In the genomic region with DNA sequence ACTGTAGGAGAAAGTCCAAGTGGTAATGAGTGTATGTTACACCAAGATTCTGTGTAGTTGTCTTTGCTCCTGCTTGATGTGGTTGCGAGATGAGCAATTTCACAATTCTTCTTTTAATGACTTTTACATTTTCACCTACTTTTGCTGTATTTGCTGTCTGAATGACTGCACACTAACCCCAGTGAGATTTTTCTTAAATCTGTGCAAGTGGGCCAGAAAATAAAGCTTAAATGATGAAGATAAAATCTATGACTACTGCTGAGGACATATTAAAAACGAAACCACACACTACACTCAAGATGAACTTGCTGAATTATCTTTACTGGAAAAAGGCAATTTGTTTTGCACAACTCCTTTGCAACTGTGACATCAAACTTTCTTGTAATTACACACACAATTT, we compare ENCODE assay signal across 29 cellular contexts. TPM values are rescaled to one million over a fixed set of nuclear protein-coding genes. Genes with fewer than 3 reads are reported as not detected.
DNase-seq lines count a peak whose midpoint lies in the region; ATAC-seq and TF ChIP-seq lines count a peak whose summit lies in the region.
"Had no signal": no experiment of that assay in that cellular context is flagged by ENCODE, and none has a peak within 500 bp of the region (broad histone marks: within the 10 kb centered on the region; RNA-seq: fewer than 3 reads in every experiment).

No MANE protein-coding gene starts in this region.

- H3K27ac ChIP-seq in subcutaneous abdominal adipose tissue (ENCODE audit: low read depth, low read length): peak overlapping the region; percentile 30
- H3K27ac ChIP-seq in coronary artery: no peak overlapping the region
- H3K27ac ChIP-seq: A549, colonic mucosa, Peyer's patch, SJSA1, upper lobe of right lung had no signal

- ATAC-seq in activated CD4-positive, CD25-positive, alpha-beta regulatory T cell treated with anti-CD3 and anti-CD28 coated beads, Interleukin-2, amount 50 U/mL, for 24 hours: peak; percentile 69 to 80
- ATAC-seq in natural killer cell treated with Interleukin-12 subunit alpha and Interleukin-12 subunit beta and Interleukin-15 and Interleukin-18, amount 100 ng/mL, for 72 hours: peak; percentile 83 to 86
- ATAC-seq in natural killer cell (no peak), GM18517 (IDR thresholded peaks at IDR 0.05; ENCODE audit: unreplicated experiment) (no peak)
- ATAC-seq: A549; effector memory CD8-positive, alpha-beta T cell; esophagus mucosa; upper lobe of right lung had no signal

- H3K4me3 ChIP-seq in subcutaneous abdominal adipose tissue (ENCODE audit: low read depth in 1 of 5, low read length in 5 of 5): no peak overlapping the region
- H3K4me3 ChIP-seq in coronary artery: no peak overlapping the region
- H3K4me3 ChIP-seq: A549, colonic mucosa, Peyer's patch, SJSA1, upper lobe of right lung had no signal

- H3K9me3 Mint-ChIP-seq in natural killer cell treated with Interleukin-12 subunit alpha and Interleukin-12 subunit beta and Interleukin-15 and Interleukin-18, amount 100 ng/mL, for 72 hours: no peaks in the 10 kb centered on the region
- no peaks in the 10 kb centered on the region for H3K9me3 Mint-ChIP-seq in natural killer cell
- peaks cover 2% of the 10 kb centered on the region for H3K9me3 Mint-ChIP-seq in activated CD4-positive, alpha-beta memory T cell treated with anti-CD3 and anti-CD28 coated beads for 36 hours
- H3K9me3 Mint-ChIP-seq: effector memory CD8-positive, alpha-beta T cell had no signal

- peaks cover 0 to 15% (median 2%) of the 10 kb centered on the region in 5 donors for H3K4me1 ChIP-seq in subcutaneous abdominal adipose tissue (ENCODE audit: control insufficient read depth in 5 of 5, insufficient read depth in 5 of 5, low read length in 5 of 5)
- H3K4me1 ChIP-seq: A549, BE2C, colonic mucosa, SJSA1, upper lobe of right lung had no signal

- H3K4me3 Mint-ChIP-seq in natural killer cell treated with Interleukin-12 subunit alpha and Interleukin-12 subunit beta and Interleukin-15 and Interleukin-18, amount 100 ng/mL, for 72 hours: peak overlapping the region; percentile 86
- no peak overlapping the region for H3K4me3 Mint-ChIP-seq in natural killer cell
- peak overlapping the region; percentile 13 for H3K4me3 Mint-ChIP-seq in activated CD4-positive, alpha-beta memory T cell treated with anti-CD3 and anti-CD28 coated beads for 36 hours
- H3K4me3 Mint-ChIP-seq: effector memory CD8-positive, alpha-beta T cell; memory B cell had no signal

- no peaks in the 10 kb centered on the region for H3K9me3 ChIP-seq in subcutaneous abdominal adipose tissue (ENCODE audit: control insufficient read depth in 5 of 5, low read length in 5 of 5)
- H3K9me3 ChIP-seq: A549, BE2C, colonic mucosa, Peyer's patch, SJSA1, upper lobe of right lung had no signal

- no peaks in the 10 kb centered on the region for H3K27me3 Mint-ChIP-seq in natural killer cell treated with Interleukin-12 subunit alpha and Interleukin-12 subunit beta and Interleukin-15 and Interleukin-18, amount 100 ng/mL, for 72 hours
- H3K27me3 Mint-ChIP-seq in natural killer cell (ENCODE audit: low read depth in 2 of 2): no peaks in the 10 kb centered on the region
- no peaks in the 10 kb centered on the region for H3K27me3 Mint-ChIP-seq in activated CD4-positive, alpha-beta memory T cell treated with anti-CD3 and anti-CD28 coated beads for 36 hours
- H3K27me3 Mint-ChIP-seq: effector memory CD8-positive, alpha-beta T cell; memory B cell had no signal

- intact Hi-C loops in natural killer cell (cut with micrococcal nuclease): no loop called here
- intact Hi-C loops in activated CD4-positive, alpha-beta memory T cell treated with anti-CD3 and anti-CD28 coated beads for 36 hours (cut with micrococcal nuclease): loop anchor here (1.0 to 5.0 kb wide), 4 partner anchors 49 to 452 kb away; no protein-coding TSS in a partner anchor

- peak overlapping the region; percentile 92 to 93 for H3K27ac Mint-ChIP-seq in natural killer cell treated with Interleukin-12 subunit alpha and Interleukin-12 subunit beta and Interleukin-15 and Interleukin-18, amount 100 ng/mL, for 72 hours
- H3K27ac Mint-ChIP-seq in natural killer cell: no peak overlapping the region
- H3K27ac Mint-ChIP-seq in activated CD4-positive, alpha-beta memory T cell treated with anti-CD3 and anti-CD28 coated beads for 36 hours: peak overlapping the region; percentile 74
- H3K27ac Mint-ChIP-seq: effector memory CD8-positive, alpha-beta T cell; memory B cell had no signal

- no peak for TF ChIP-seq CTCF in natural killer cell (IDR thresholded peaks at IDR 0.05)
- no peak for TF ChIP-seq CTCF in coronary artery (IDR thresholded peaks at IDR 0.05)

- peaks cover 7% of the 10 kb centered on the region for H3K36me3 Mint-ChIP-seq in natural killer cell treated with Interleukin-12 subunit alpha and Interleukin-12 subunit beta and Interleukin-15 and Interleukin-18, amount 100 ng/mL, for 72 hours
- H3K36me3 Mint-ChIP-seq in natural killer cell: no peaks in the 10 kb centered on the region
- peaks cover 13% of the 10 kb centered on the region for H3K36me3 Mint-ChIP-seq in activated CD4-positive, alpha-beta memory T cell treated with anti-CD3 and anti-CD28 coated beads for 36 hours

- H3K4me1 Mint-ChIP-seq in natural killer cell treated with Interleukin-12 subunit alpha and Interleukin-12 subunit beta and Interleukin-15 and Interleukin-18, amount 100 ng/mL, for 72 hours (ENCODE audit: low read depth in 2 of 2): peaks cover 43 to 49% of the 10 kb centered on the region in 2 donors
- peaks cover 9 to 18% of the 10 kb centered on the region in 2 donors for H3K4me1 Mint-ChIP-seq in natural killer cell
- peaks cover 50% of the 10 kb centered on the region for H3K4me1 Mint-ChIP-seq in activated CD4-positive, alpha-beta memory T cell treated with anti-CD3 and anti-CD28 coated beads for 36 hours (ENCODE audit: low read depth)

- H3K36me3 ChIP-seq in subcutaneous abdominal adipose tissue (ENCODE audit: control insufficient read depth in 5 of 5, insufficient read depth in 5 of 5, low read length in 5 of 5): no peaks in the 10 kb centered on the region
- H3K36me3 ChIP-seq: BE2C, colonic mucosa, Peyer's patch, upper lobe of right lung had no signal

- DNase-seq in activated CD4-positive, CD25-positive, alpha-beta regulatory T cell treated with anti-CD3 and anti-CD28 coated beads, Interleukin-2, amount 50 U/mL, for 72 hours: no peak
- DNase-seq in natural killer cell treated with Interleukin-12 subunit alpha and Interleukin-12 subunit beta and Interleukin-15 and Interleukin-18, amount 100 ng/mL, for 72 hours (ENCODE audit: low spot score): no peak
- no peak for DNase-seq in natural killer cell
- DNase-seq in activated CD4-positive, alpha-beta memory T cell treated with anti-CD3 and anti-CD28 coated beads for 36 hours: peak; percentile 15
- no peak for DNase-seq in coronary artery (ENCODE audit: low spot score)
- DNase-seq: activated effector memory CD4-positive, alpha-beta T cell treated with anti-CD3 and anti-CD28 coated beads, Interleukin-2, amount 50 U/mL, for 16 hours; BE2C; colonic mucosa; DMS79 treated with DMSO at 0.1 percent for 48 hours; effector memory CD8-positive, alpha-beta T cell; foreskin melanocyte; H7; KG1; MV-4-11; NCI-H1694 treated with DMSO at 0.1 percent for 48 hours; NCI-H2171; NCI-H524; NK-92 treated with Interleukin-12 subunit alpha and Interleukin-12 subunit beta, amount 100 ng/mL, for 24 hours; nucleus accumbens; Peyer's patch; substantia nigra; upper lobe of right lung had no signal

- POLR2A ChIA-PET in activated CD4-positive, alpha-beta memory T cell treated with anti-CD3 and anti-CD28 coated beads for 36 hours (lab: Charles Lee): interaction anchor here (0.7 to 1.6 kb wide), 3 partner anchors 49 to 452 kb away, joined by 3 to 4 read pairs (median 3); no protein-coding TSS in a partner anchor

- H3K27me3 ChIP-seq in subcutaneous abdominal adipose tissue (ENCODE audit: control insufficient read depth in 5 of 5, insufficient read depth in 4 of 5, low read length in 5 of 5): no peaks in the 10 kb centered on the region
- H3K27me3 ChIP-seq: BE2C, colonic mucosa, Peyer's patch, SJSA1, upper lobe of right lung had no signal

- no peak overlapping the region for H3K9ac ChIP-seq in subcutaneous abdominal adipose tissue (ENCODE audit: low read length in 5 of 5)

- CTCF ChIA-PET in activated CD4-positive, alpha-beta memory T cell treated with anti-CD3 and anti-CD28 coated beads for 36 hours (lab: Charles Lee): interaction anchor here (0.8 to 2.5 kb wide), 3 partner anchors 37 to 168 kb away, joined by 3 to 8 read pairs (median 4); a partner anchor contains a TSS

RNA-seq across cellular contexts. Expression of a gene that starts 4.1 kb away (rescaled TPM):
- total RNA-seq in natural killer cell treated with Interleukin-12 subunit alpha and Interleukin-12 subunit beta and Interleukin-15 and Interleukin-18, amount 100 ng/mL, for 72 hours: 10 to 100 TPM; 31.0 to 37.1 TPM
- 10 to 100 TPM; 14.5 to 25.6 (median 17.2) TPM for total RNA-seq in natural killer cell
- 10 to 100 TPM; 35.2 to 38.7 TPM for total RNA-seq in activated CD4-positive, alpha-beta memory T cell treated with anti-CD3 and anti-CD28 coated beads for 36 hours

Comparison
In these comparisons a context has a peak if more than half of its experiments do, and no peak if none do; other contexts are left out.
1. ATAC-seq: peak in activated CD4-positive, CD25-positive, alpha-beta regulatory T cell treated with anti-CD3 and anti-CD28 coated beads, Interleukin-2, amount 50 U/mL, for 24 hours (2 of 2) and natural killer cell treated with Interleukin-12 subunit alpha and Interleukin-12 subunit beta and Interleukin-15 and Interleukin-18, amount 100 ng/mL, for 72 hours (2 of 2); none in natural killer cell (0 of 3) and GM18517 (single experiment).
2. H3K27ac Mint-ChIP-seq: peak in natural killer cell treated with Interleukin-12 subunit alpha and Interleukin-12 subunit beta and Interleukin-15 and Interleukin-18, amount 100 ng/mL, for 72 hours (2 of 2) and activated CD4-positive, alpha-beta memory T cell treated with anti-CD3 and anti-CD28 coated beads for 36 hours (single experiment); none in natural killer cell (0 of 2).